ENCODE assay signal across 17 cellular contexts in the genomic region with DNA sequence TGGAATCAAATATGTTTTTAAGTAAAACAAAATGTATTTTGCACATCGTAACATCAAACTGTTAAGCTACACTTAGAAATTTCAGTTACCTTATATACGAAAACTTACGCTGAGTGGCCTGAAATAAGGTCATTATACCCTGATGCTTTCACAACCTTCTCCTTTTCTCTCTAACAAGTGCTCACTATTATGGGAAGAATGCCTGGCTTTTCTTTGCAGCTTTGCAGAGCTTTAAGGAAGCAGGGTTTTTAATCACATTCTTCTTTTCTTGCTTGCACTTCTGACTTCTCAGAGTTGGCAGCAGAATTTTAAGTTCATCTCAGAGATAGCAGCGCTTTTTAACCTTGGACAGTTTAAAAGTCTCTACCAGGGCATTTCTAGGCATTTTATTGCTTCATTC.
DNase-seq lines count a peak whose midpoint lies in the region; TF ChIP-seq lines count a peak whose summit lies in the region.
"Had no signal": no experiment of that assay in that cellular context is flagged by ENCODE, and none has a peak within 500 bp of the region (broad histone marks: within the 10 kb centered on the region; RNA-seq: fewer than 3 reads in every experiment).

No MANE protein-coding gene starts in this region.

- H3K79me2 ChIP-seq in neural progenitor cell (ENCODE audit: low read depth): no peaks in the 10 kb centered on the region

- peaks cover 11 to 24% (median 14%) of the 10 kb centered on the region in 5 experiments for H3K9me3 Mint-ChIP-seq in brain
- peaks cover 40% of the 10 kb centered on the region for H3K9me3 Mint-ChIP-seq in neural progenitor cell

- H3K4me3 Mint-ChIP-seq in brain (peak overlapping the region in 4 of 5 experiments; percentile 6 to 71 (median 44)), neural progenitor cell (no peak overlapping the region)
- H3K4me3 Mint-ChIP-seq: CD8-positive, alpha-beta memory T cell had no signal

- peak overlapping the region; percentile 71 for H3K4me2 ChIP-seq in neural progenitor cell
- H3K4me2 ChIP-seq: PC-9 had no signal

- H4K20me1 ChIP-seq in neural progenitor cell (ENCODE audit: low read depth): no peaks in the 10 kb centered on the region

- H3K4me1 Mint-ChIP-seq in brain (peaks cover 28% of the 10 kb centered on the region), neural progenitor cell (peaks cover 27% of the 10 kb centered on the region)
- H3K4me1 Mint-ChIP-seq: CD8-positive, alpha-beta memory T cell had no signal

- H3K36me3 Mint-ChIP-seq in brain (peaks cover 4% of the 10 kb centered on the region), neural progenitor cell (peaks cover 8% of the 10 kb centered on the region)
- H3K36me3 Mint-ChIP-seq: CD8-positive, alpha-beta memory T cell had no signal

- H3K27me3 Mint-ChIP-seq in brain (no peaks in the 10 kb centered on the region), neural progenitor cell (ENCODE audit: insufficient read depth, low read depth) (peaks cover 3% of the 10 kb centered on the region)

- H3K9ac ChIP-seq in neural progenitor cell: no peak overlapping the region

- H3K27ac Mint-ChIP-seq in brain: peak overlapping the region; percentile 20 to 83 (median 70)
- peak overlapping the region; percentile 77 for H3K27ac Mint-ChIP-seq in neural progenitor cell
- H3K27ac Mint-ChIP-seq: CD8-positive, alpha-beta memory T cell had no signal

- H3K36me3 ChIP-seq in neural progenitor cell: no peaks in the 10 kb centered on the region
- no peaks in the 10 kb centered on the region for H3K36me3 ChIP-seq in tibial nerve

- WGBS in tibial nerve, 2 donors: 54 to 64% methylated on average over 4 of the region's 4 CpGs

- no peak overlapping the region for H2AFZ ChIP-seq in neural progenitor cell (replicated peaks)
- H2AFZ ChIP-seq: PC-9 had no signal

- TF ChIP-seq CTCF in brain (conservative IDR thresholded peaks at IDR 0.05) (no peak), neural progenitor cell (IDR thresholded peaks at IDR 0.05) (no peak), tibial nerve (IDR thresholded peaks at IDR 0.05) (no peak)

- H3F3A ChIP-seq in neural progenitor cell (ENCODE audit: low read depth): peaks cover 8% of the 10 kb centered on the region

- H3K27me3 ChIP-seq in neural progenitor cell (no peaks in the 10 kb centered on the region), tibial nerve (no peaks in the 10 kb centered on the region)

- TF ChIP-seq EP300 in tibial nerve (IDR thresholded peaks at IDR 0.05): no peak

- H3K27ac ChIP-seq in neural progenitor cell: peak overlapping the region; percentile 42
- no peak overlapping the region for H3K27ac ChIP-seq in tibial nerve
- H3K27ac ChIP-seq: PC-9 had no signal

- H3K9me3 ChIP-seq in neural progenitor cell (ENCODE audit: low read depth) (no peaks in the 10 kb centered on the region), tibial nerve (no peaks in the 10 kb centered on the region)

- H3K4me1 ChIP-seq in neural progenitor cell (peaks cover 18% of the 10 kb centered on the region), tibial nerve (peaks cover 0 to 4% (median 0%) of the 10 kb centered on the region in 4 donors)

- DNase-seq in RPMI7951 (ENCODE audit: low read depth) (peak; percentile 25), neural progenitor cell (ENCODE audit: low spot score) (peak; percentile 62), HuH-7 (ENCODE audit: low spot score) (no peak), tibial nerve (ENCODE audit: low spot score in 2 of 2) (no peak), NCI-H1694 (lab: John Stamatoyannopoulos, UW) (no peak), dedifferentiated amniotic fluid mesenchymal stem cell (ENCODE audit: extremely low spot score) (no peak)
- DNase-seq: C1 segment of cervical spinal cord; CD8-positive, alpha-beta memory T cell; GOT3; KBM-7; NCI-H1105 treated with DMSO at 0.1 percent for 48 hours; NCI-H187; NCI-H2227 treated with DMSO at 0.1 percent for 48 hours; NCI-H524; NCI-H82; PC-9 had no signal

- H3K4me3 ChIP-seq in neural progenitor cell (no peak overlapping the region), tibial nerve (no peak overlapping the region)
- H3K4me3 ChIP-seq: PC-9 had no signal

- no peak for TF ChIP-seq POLR2A in tibial nerve (IDR thresholded peaks at IDR 0.05)

Comparison
In these comparisons a context has a peak if more than half of its experiments do, and no peak if none do; other contexts are left out.
1. DNase-seq: peak in RPMI7951 (single experiment) and neural progenitor cell (single experiment); none in HuH-7 (single experiment), tibial nerve (0 of 2), NCI-H1694 (single experiment) and dedifferentiated amniotic fluid mesenchymal stem cell (single experiment).